9 cellular contexts compared by ENCODE assay signal in genomic region chr6:11711994-11712698, GRCh38.
DNase-seq lines count a peak whose midpoint lies in the region; ATAC-seq and TF ChIP-seq lines count a peak whose summit lies in the region.
"Had no signal": no experiment of that assay in that cellular context is flagged by ENCODE, and none has a peak within 500 bp of the region (broad histone marks: within the 10 kb centered on the region; RNA-seq: fewer than 3 reads in every experiment).

No MANE protein-coding gene starts in this region.

- H4K20me1 ChIP-seq in BLaER1 treated with 17β-estradiol and CSF1 and Interleukin-3, amounts not matched to agents 10 nM and 100 nM: no peaks in the 10 kb centered on the region
- H4K20me1 ChIP-seq in fibroblast of lung (ENCODE audit: control insufficient read depth, extremely low read depth, insufficient read depth, low read length): no peaks in the 10 kb centered on the region

- CTCF ChIA-PET in activated B cell treated with CpG ODN at 0.5 μM for 24 hours (lab: Charles Lee): interaction anchor here (1.0 kb wide), 1 partner anchor 302 kb away, joined by 3 read pairs; no protein-coding TSS in a partner anchor

- no peaks in the 10 kb centered on the region for H3K36me3 Mint-ChIP-seq in activated B cell treated with CpG ODN at 0.5 μM for 24 hours (ENCODE audit: low read depth)

- peaks cover 36% of the 10 kb centered on the region for H3K4me1 Mint-ChIP-seq in activated B cell treated with CpG ODN at 0.5 μM for 24 hours

- peaks cover 0 to 49% (median 22%) of the 10 kb centered on the region in 10 experiments; a peak in 18 of 20 replicates for H3K4me1 ChIP-seq in BLaER1 treated with 17β-estradiol and CSF1 and Interleukin-3, amounts not matched to agents 10 nM and 100 nM
- H3K4me1 ChIP-seq in fibroblast of lung (ENCODE audit: control insufficient read depth, extremely low read depth, insufficient read depth, low read length): peaks cover 12% of the 10 kb centered on the region

- peak overlapping the region; percentile 58 for H2AFZ ChIP-seq in fibroblast of lung (ENCODE audit: low read length)

- no peak overlapping the region for H3K4me3 ChIP-seq in BLaER1 treated with 17β-estradiol and CSF1 and Interleukin-3, amounts not matched to agents 10 nM and 100 nM
- H3K4me3 ChIP-seq in fibroblast of lung (replicated peaks in 1 of 4; ENCODE audit: control extremely low read depth in 1 of 4, insufficient read depth in 1 of 4, low read depth in 3 of 4, low read length in 4 of 4): no peak overlapping the region

- peak overlapping the region in 7 of 11 experiments; percentile 25 to 61 (median 42); a peak in 11 of 22 replicates for H3K27ac ChIP-seq in BLaER1 treated with 17β-estradiol and CSF1 and Interleukin-3, amounts not matched to agents 10 nM and 100 nM
- H3K27ac ChIP-seq in fibroblast of lung (ENCODE audit: insufficient read depth, low read length): peak overlapping the region; percentile 18

- H3K36me3 ChIP-seq in BLaER1 treated with 17β-estradiol and CSF1 and Interleukin-3, amounts not matched to agents 10 nM and 100 nM: no peaks in the 10 kb centered on the region
- H3K36me3 ChIP-seq in fibroblast of lung (ENCODE audit: control insufficient read depth, insufficient read depth, low read length): no peaks in the 10 kb centered on the region

- TF ChIP-seq CTCF in activated B cell treated with CpG ODN at 0.5 μM for 24 hours (IDR thresholded peaks at IDR 0.05) (no peak), fibroblast of lung (conservative IDR thresholded peaks at IDR 0.05 in 1 of 2, IDR thresholded peaks at IDR 0.05 in 1 of 2; ENCODE audit: low read depth in 1 of 2, low read length in 2 of 2) (no peak)

- no peak overlapping the region for H3K4me3 Mint-ChIP-seq in activated B cell treated with CpG ODN at 0.5 μM for 24 hours

- ATAC-seq in GM21360 (IDR thresholded peaks at IDR 0.05; ENCODE audit: unreplicated experiment) (peak; percentile 9), activated B cell treated with CpG ODN at 0.5 μM for 24 hours (ENCODE audit: low read depth) (peak; percentile 31), HG03039 (IDR thresholded peaks at IDR 0.05; ENCODE audit: unreplicated experiment) (no peak), GM19351 (IDR thresholded peaks at IDR 0.05; ENCODE audit: unreplicated experiment) (no peak)

- H3K27ac Mint-ChIP-seq in activated B cell treated with CpG ODN at 0.5 μM for 24 hours: no peak overlapping the region

- POLR2A ChIA-PET in activated B cell treated with CpG ODN at 0.5 μM for 24 hours (lab: Charles Lee): interaction anchor here (1.2 kb wide), 1 partner anchor 20 kb away, joined by 3 read pairs; no protein-coding TSS in a partner anchor

- no peaks in the 10 kb centered on the region for H3K27me3 ChIP-seq in BLaER1 treated with 17β-estradiol and CSF1 and Interleukin-3, amounts not matched to agents 10 nM and 100 nM
- H3K27me3 ChIP-seq in fibroblast of lung (ENCODE audit: control insufficient read depth, insufficient read depth, low read length): no peaks in the 10 kb centered on the region

- no peaks in the 10 kb centered on the region for H3K27me3 Mint-ChIP-seq in activated B cell treated with CpG ODN at 0.5 μM for 24 hours

- no peaks in the 10 kb centered on the region for H3K9me3 Mint-ChIP-seq in activated B cell treated with CpG ODN at 0.5 μM for 24 hours

- H3K9me3 ChIP-seq in BLaER1 treated with 17β-estradiol and CSF1 and Interleukin-3, amounts not matched to agents 10 nM and 100 nM (replicated peaks in 1 of 11): peaks cover 0 to 10% (median 0%) of the 10 kb centered on the region in 11 experiments; a peak in 1 of 22 replicates
- H3K9me3 ChIP-seq in fibroblast of lung (ENCODE audit: control insufficient read depth, insufficient read depth, low read depth, low read length): no peaks in the 10 kb centered on the region

- DNase-seq in activated B cell treated with CpG ODN at 0.5 μM for 24 hours (no peak), fibroblast of lung (ENCODE audit: low read depth in 2 of 2) (peak; percentile 12 to 23), GM19238 (ENCODE audit: insufficient read length, low spot score) (no peak), NCI-H446 treated with DMSO at 0.1 percent for 48 hours (lab: John Stamatoyannopoulos, UW) (no peak)
- DNase-seq: glutamatergic neuron had no signal

- intact Hi-C loops in activated B cell treated with CpG ODN at 0.5 μM for 24 hours (cut with micrococcal nuclease): no loop called here

- peak overlapping the region in 9 of 11 experiments; percentile 17 to 67 (median 45); a peak in 15 of 22 replicates for H3K4me2 ChIP-seq in BLaER1 treated with 17β-estradiol and CSF1 and Interleukin-3, amounts not matched to agents 10 nM and 100 nM
- H3K4me2 ChIP-seq in fibroblast of lung (ENCODE audit: extremely low read depth, insufficient read depth, low read length): peak overlapping the region; percentile 11

- no peaks in the 10 kb centered on the region for H3K79me2 ChIP-seq in fibroblast of lung (ENCODE audit: control insufficient read depth, insufficient read depth, low read length)

- H3K9ac ChIP-seq in BLaER1 treated with 17β-estradiol and CSF1 and Interleukin-3, amounts not matched to agents 10 nM and 100 nM: peak overlapping the region in 1 of 11 experiments; percentile 7; a peak in 1 of 22 replicates
- no peak overlapping the region for H3K9ac ChIP-seq in fibroblast of lung (ENCODE audit: insufficient read depth, low read length)

Comparison
In these comparisons a context has a peak if more than half of its experiments do, and no peak if none do; other contexts are left out.
1. ATAC-seq: peak in GM21360 (single experiment) and activated B cell treated with CpG ODN at 0.5 μM for 24 hours (single experiment); none in HG03039 (single experiment) and GM19351 (single experiment).
2. DNase-seq: peak in fibroblast of lung (2 of 2); none in activated B cell treated with CpG ODN at 0.5 μM for 24 hours (single experiment), GM19238 (single experiment) and NCI-H446 treated with DMSO at 0.1 percent for 48 hours (single experiment).